In genomic region chrX:12944452-12944851, GRCh38 we compare ENCODE assay signal across 5 cellular contexts. TPM values are rescaled to one million over a fixed set of nuclear protein-coding genes. Genes with fewer than 3 reads are reported as not detected.
"Had no signal": no experiment of that assay in that cellular context is flagged by ENCODE, and none has a peak within 500 bp of the region (broad histone marks: within the 10 kb centered on the region; RNA-seq: fewer than 3 reads in every experiment).

No MANE protein-coding gene starts in this region.

RNA-seq across cellular contexts. Expression of gene TLR8, which starts 38.0 kb away (rescaled TPM):
- total RNA-seq: GM23338, H1, H9, HT-29, IMR-90 had no signal
- polyA plus RNA-seq: GM23338, H1, IMR-90 had no signal
